ENCODE assay signal across 8 cellular contexts in genomic region chr22:44975444-44976262, GRCh38. TPM values are rescaled to one million over a fixed set of nuclear protein-coding genes. Genes with fewer than 3 reads are reported as not detected.
A peak's percentile ranks its signal among the peaks of the same experiment; 100 is the strongest.
DNase-seq lines count a peak whose midpoint lies in the region; ATAC-seq lines count a peak whose summit lies in the region.

No MANE protein-coding gene starts in this region.

- H3K4me1 ChIP-seq in trophoblast cell (ENCODE audit: control insufficient read depth in 1 of 2, insufficient read depth in 2 of 2, low read length in 2 of 2): peaks cover 2 to 4% of the 10 kb centered on the region in 2 experiments

- no peak overlapping the region for H3K18ac ChIP-seq in trophoblast cell (ENCODE audit: low read length)

- H2BK120ac ChIP-seq in trophoblast cell (ENCODE audit: insufficient read depth, low read length, poor library complexity): no peak overlapping the region

- DNase-seq in C1 segment of cervical spinal cord (lab: John Stamatoyannopoulos, UW) (peak in 11 of 14 donors; percentile 16 to 72 (median 26)), H4 (ENCODE audit: low spot score) (peak; percentile 77), RPMI7951 (ENCODE audit: low read depth) (peak; percentile 71), glomerular endothelial cell (ENCODE audit: extremely low read depth, low read depth, low spot score) (peak; percentile 27), trophoblast cell (peak; percentile 67 to 85)
- peak; percentile 14 for DNase-seq in activated gamma-delta T cell treated with anti-CD3 and anti-CD28 coated beads, Interleukin-2, amount 50 U/mL, for 16 hours (ENCODE audit: low read depth)

- H3K9ac ChIP-seq in trophoblast cell (ENCODE audit: low read length): no peak overlapping the region

- no peaks in the 10 kb centered on the region for H3K79me2 ChIP-seq in trophoblast cell (ENCODE audit: control insufficient read depth, insufficient read depth, low read length, poor library complexity)

- no peak overlapping the region for H3K23ac ChIP-seq in trophoblast cell (ENCODE audit: low read length)

- no peak overlapping the region for H4K8ac ChIP-seq in trophoblast cell (ENCODE audit: low read depth, low read length)

- H3K14ac ChIP-seq in trophoblast cell (ENCODE audit: low read length): no peak overlapping the region

- ATAC-seq in GM18502 (IDR thresholded peaks at IDR 0.05; ENCODE audit: poor library complexity, unreplicated experiment): no peak
- no peak for ATAC-seq in GM19463 (IDR thresholded peaks at IDR 0.05; ENCODE audit: unreplicated experiment)

- no peak overlapping the region for H2BK12ac ChIP-seq in trophoblast cell (ENCODE audit: low read length)

- no peak overlapping the region for H3K4me3 ChIP-seq in trophoblast cell (ENCODE audit: low read depth, low read length)

- no peak overlapping the region for H4K91ac ChIP-seq in trophoblast cell (ENCODE audit: low read depth, low read length)

- no peaks in the 10 kb centered on the region for H3K36me3 ChIP-seq in trophoblast cell (ENCODE audit: control insufficient read depth in 1 of 2, insufficient read depth in 2 of 2, low read length in 2 of 2)

- H2BK5ac ChIP-seq in trophoblast cell (ENCODE audit: low read depth, low read length, poor library complexity): no peak overlapping the region

- H3K27me3 ChIP-seq in trophoblast cell (ENCODE audit: insufficient read depth, low read length): no peaks in the 10 kb centered on the region

- no peak overlapping the region for H4K12ac ChIP-seq in trophoblast cell (ENCODE audit: low read depth, low read length)

- peaks cover 2% of the 10 kb centered on the region for H3K9me3 ChIP-seq in trophoblast cell (ENCODE audit: insufficient read depth, low read depth, low read length)

- no CpG with 5 or more reads among the region's 21 CpGs for WGBS in trophoblast cell (ENCODE audit: extremely low coverage, insufficient coverage, insufficient read length)

- H3K4me2 ChIP-seq in trophoblast cell (ENCODE audit: low read length): no peak overlapping the region

- H3K4ac ChIP-seq in trophoblast cell (ENCODE audit: low read depth, low read length): no peak overlapping the region

- no peak overlapping the region for H3K27ac ChIP-seq in trophoblast cell (ENCODE audit: low read depth, low read length)

- H3K79me1 ChIP-seq in trophoblast cell (ENCODE audit: low read length): no peaks in the 10 kb centered on the region

- no peak overlapping the region for H2AFZ ChIP-seq in trophoblast cell (ENCODE audit: insufficient read depth, low read length, poor library complexity)

- H2AK5ac ChIP-seq in trophoblast cell (ENCODE audit: low read length): no peak overlapping the region

RNA-seq across cellular contexts. Expression of gene PHF21B, which starts 34.2 kb away (rescaled TPM):
- 0.66 and 1.8 TPM in 2 replicates for total RNA-seq in H4 (2014; rRNA removed; shearing (Covaris generic))
- not detected in 2 replicates for total RNA-seq in RPMI7951 (2014; rRNA removed; shearing (Covaris generic))
- total RNA-seq in glomerular endothelial cell: not detected in 2 replicates
- polyA plus RNA-seq in trophoblast cell (2013): 2.3 and 2.4 TPM in 2 replicates

Comparison
In these comparisons a context has a peak if more than half of its experiments do, and no peak if none do; other contexts are left out.
1. DNase-seq: peak in every context shown above with its lines; median percentile 77 in H4; 76 in trophoblast cell; 71 in RPMI7951; 27 in glomerular endothelial cell; 26 in C1 segment of cervical spinal cord; 14 in activated gamma-delta T cell treated with anti-CD3 and anti-CD28 coated beads, Interleukin-2, amount 50 U/mL, for 16 hours.